Comparison of ENCODE assay signal across 24 cellular contexts in genomic region chr10:117755615-117756014, GRCh38.
"Had no signal": no experiment of that assay in that cellular context is flagged by ENCODE, and none has a peak within 500 bp of the region (broad histone marks: within the 10 kb centered on the region; RNA-seq: fewer than 3 reads in every experiment).

No MANE protein-coding gene starts in this region.

- H3K4me3 ChIP-seq: cardiac muscle cell, SJCRH30 had no signal

- H3K4me1 ChIP-seq: SJCRH30 had no signal

- H3K4me2 ChIP-seq: KMS-11, SK-N-SH had no signal

- H3K27me3 ChIP-seq: brain microvascular endothelial cell, SJCRH30 had no signal

- ATAC-seq: activated CD4-positive, alpha-beta T cell treated with anti-CD3 and anti-CD28 coated beads for 36 hours; activated T-helper 17 cell treated with anti-CD3 and anti-CD28 coated beads, Interleukin-2, amount 50 U/mL, for 72 hours; Panc1; Right ventricle myocardium inferior had no signal

- H3K36me3 ChIP-seq: brain microvascular endothelial cell, cardiac muscle cell, SJCRH30 had no signal

- H3K9me3 ChIP-seq: SJCRH30, SK-N-SH had no signal

- H3K9ac ChIP-seq: KMS-11, SK-N-SH had no signal

- DNase-seq: activated CD4-positive, alpha-beta memory T cell treated with anti-CD3 and anti-CD28 coated beads, Interleukin-2, amount 10 ng/mL, durations not matched to agents 7 days and 5 days; activated CD4-positive, alpha-beta T cell treated with anti-CD3 and anti-CD28 coated beads for 36 hours; activated CD4-positive, alpha-beta T cell treated with anti-CD3 and anti-CD28 coated beads, Interleukin-2, amount 50 U/mL, for 1 hour; activated gamma-delta T cell treated with Interleukin-2 at 50 U/mL for 16 hours; activated naive CD4-positive, alpha-beta T cell treated with anti-CD3 and anti-CD28 coated beads, Interleukin-2, amount 10 ng/mL, durations not matched to agents 7 days and 5 days; activated naive CD8-positive, alpha-beta T cell treated with anti-CD3 and anti-CD28 coated beads for 36 hours; activated T-cell treated with anti-CD3 and anti-CD28 coated beads for 4 hours; activated T-cell treated with anti-CD3 and anti-CD28 coated beads, Interleukin-2, amount 50 U/mL, for 48 hours; brain microvascular endothelial cell; NCI-H1092; NCI-H2029 treated with DMSO at 0.1 percent for 48 hours; NCI-H345; NCI-H510A treated with DMSO at 0.1 percent for 48 hours; NCI-H774; RPMI8226; SJCRH30; SK-N-SH; T-helper 1 cell had no signal

- H3K27ac ChIP-seq: brain microvascular endothelial cell, cardiac muscle cell, KMS-11, SJCRH30, VCaP had no signal
